8 cellular contexts compared by ENCODE assay signal in genomic region chrX:72714471-72714916, GRCh38. TPM values are rescaled to one million over a fixed set of nuclear protein-coding genes. Genes with fewer than 3 reads are reported as not detected.
A peak's percentile ranks its signal among the peaks of the same experiment; 100 is the strongest.
DNase-seq lines count a peak whose midpoint lies in the region; ATAC-seq and TF ChIP-seq lines count a peak whose summit lies in the region.

No MANE protein-coding gene starts in this region.

- H3K9me3 Mint-ChIP-seq in activated T-cell treated with anti-CD3 and anti-CD28 coated beads, Interleukin-2, amount 50 U/mL, for 4 hours = no peaks in the 10 kb centered on the region
- no peaks in the 10 kb centered on the region for H3K9me3 Mint-ChIP-seq in activated CD4-positive, alpha-beta memory T cell treated with anti-CD3 and anti-CD28 coated beads for 36 hours

- TF ChIP-seq CTCF in fibroblast of lung (conservative IDR thresholded peaks at IDR 0.05 in 1 of 2, IDR thresholded peaks at IDR 0.05 in 1 of 2; ENCODE audit: low read depth in 1 of 2, low read length in 2 of 2) = peak in 1 of 2 donors; percentile 2
- no peak for TF ChIP-seq CTCF in upper lobe of left lung (IDR thresholded peaks at IDR 0.05)

- H3K36me3 Mint-ChIP-seq in activated T-cell treated with anti-CD3 and anti-CD28 coated beads, Interleukin-2, amount 50 U/mL, for 4 hours (ENCODE audit: insufficient read depth) = no peaks in the 10 kb centered on the region
- H3K36me3 Mint-ChIP-seq in activated CD4-positive, alpha-beta memory T cell treated with anti-CD3 and anti-CD28 coated beads for 36 hours = no peaks in the 10 kb centered on the region

- POLR2A ChIA-PET in activated CD4-positive, alpha-beta memory T cell treated with anti-CD3 and anti-CD28 coated beads for 36 hours (lab: Charles Lee) = no interaction called here

- 7 to 38% methylated on average over 4 to 13 of the region's 13 CpGs for WGBS in upper lobe of left lung, 2 donors

- H3K4me3 ChIP-seq in fibroblast of lung (replicated peaks in 1 of 4; ENCODE audit: control extremely low read depth in 1 of 4, insufficient read depth in 1 of 4, low read depth in 3 of 4, low read length in 4 of 4) (peak overlapping the region; percentile 36 to 62 (median 52)), mucosa of stomach (ENCODE audit: low read length) (no peak overlapping the region), upper lobe of left lung (peak overlapping the region; percentile 15 to 55 (median 47))

- intact Hi-C loops in activated CD4-positive, alpha-beta memory T cell treated with anti-CD3 and anti-CD28 coated beads for 36 hours (cut with micrococcal nuclease) = no loop called here

- H3K9me3 ChIP-seq in fibroblast of lung (ENCODE audit: control insufficient read depth, insufficient read depth, low read depth, low read length) (no peaks in the 10 kb centered on the region), mucosa of stomach (ENCODE audit: control insufficient read depth, low read length) (no peaks in the 10 kb centered on the region), upper lobe of left lung (no peaks in the 10 kb centered on the region)

- peaks cover 10% of the 10 kb centered on the region for H3K4me1 Mint-ChIP-seq in activated T-cell treated with anti-CD3 and anti-CD28 coated beads, Interleukin-2, amount 50 U/mL, for 4 hours (ENCODE audit: low read depth)
- H3K4me1 Mint-ChIP-seq in activated CD4-positive, alpha-beta memory T cell treated with anti-CD3 and anti-CD28 coated beads for 36 hours (ENCODE audit: low read depth) = peaks cover 12% of the 10 kb centered on the region

- ATAC-seq in activated T-cell treated with anti-CD3 and anti-CD28 coated beads, Interleukin-2, amount 50 U/mL, for 4 hours = peak in 1 of 2 donors; percentile 8
- peak; percentile 80 to 92 for ATAC-seq in upper lobe of left lung (ENCODE audit: low FRiP score in 2 of 2)
- ATAC-seq in HG03457 (IDR thresholded peaks at IDR 0.05; ENCODE audit: unreplicated experiment) = no peak

- H4K20me1 ChIP-seq in fibroblast of lung (ENCODE audit: control insufficient read depth, extremely low read depth, insufficient read depth, low read length) = no peaks in the 10 kb centered on the region

- no peak for TF ChIP-seq POLR2A in upper lobe of left lung (IDR thresholded peaks at IDR 0.05)

- H3K27me3 Mint-ChIP-seq in activated T-cell treated with anti-CD3 and anti-CD28 coated beads, Interleukin-2, amount 50 U/mL, for 4 hours (ENCODE audit: low read depth) = peaks cover 10% of the 10 kb centered on the region
- H3K27me3 Mint-ChIP-seq in activated CD4-positive, alpha-beta memory T cell treated with anti-CD3 and anti-CD28 coated beads for 36 hours = peaks cover 6% of the 10 kb centered on the region

- TF ChIP-seq EP300 in upper lobe of left lung (IDR thresholded peaks at IDR 0.05) = no peak

- no peak for DNase-seq in activated T-cell treated with anti-CD3 and anti-CD28 coated beads, Interleukin-2, amount 50 U/mL, for 4 hours
- DNase-seq in activated T-cell treated with anti-CD3 and anti-CD28 coated beads for 4 hours (no peak), NCI-H146 (lab: John Stamatoyannopoulos, UW) (peak; percentile 64), fibroblast of lung (ENCODE audit: low read depth in 2 of 2) (peak; percentile 73 to 88), upper lobe of left lung (peak; percentile 61 to 63)
- peak; percentile 10 for DNase-seq in activated CD4-positive, alpha-beta memory T cell treated with anti-CD3 and anti-CD28 coated beads for 36 hours

- H3K9ac ChIP-seq in fibroblast of lung (ENCODE audit: insufficient read depth, low read length) (no peak overlapping the region), mucosa of stomach (ENCODE audit: low read length) (peak overlapping the region; percentile 61)

- no peaks in the 10 kb centered on the region for H3K79me2 ChIP-seq in fibroblast of lung (ENCODE audit: control insufficient read depth, insufficient read depth, low read length)

- H3K27ac ChIP-seq in fibroblast of lung (ENCODE audit: insufficient read depth, low read length) (peak overlapping the region; percentile 58), upper lobe of left lung (peak overlapping the region; percentile 63 to 72 (median 68))

- peak overlapping the region; percentile 62 for H3K4me2 ChIP-seq in fibroblast of lung (ENCODE audit: extremely low read depth, insufficient read depth, low read length)

- H3K4me1 ChIP-seq in fibroblast of lung (ENCODE audit: control insufficient read depth, extremely low read depth, insufficient read depth, low read length) (no peaks in the 10 kb centered on the region), mucosa of stomach (ENCODE audit: control insufficient read depth, insufficient read depth, low read length) (no peaks in the 10 kb centered on the region), upper lobe of left lung (no peaks in the 10 kb centered on the region)

- H2AFZ ChIP-seq in fibroblast of lung (ENCODE audit: low read length) = peak overlapping the region; percentile 26

- peak overlapping the region; percentile 68 for H3K4me3 Mint-ChIP-seq in activated T-cell treated with anti-CD3 and anti-CD28 coated beads, Interleukin-2, amount 50 U/mL, for 4 hours
- H3K4me3 Mint-ChIP-seq in activated CD4-positive, alpha-beta memory T cell treated with anti-CD3 and anti-CD28 coated beads for 36 hours = peak overlapping the region; percentile 69

- H3K36me3 ChIP-seq in fibroblast of lung (ENCODE audit: control insufficient read depth, insufficient read depth, low read length) (no peaks in the 10 kb centered on the region), mucosa of stomach (ENCODE audit: control insufficient read depth, insufficient read depth, low read length) (no peaks in the 10 kb centered on the region), upper lobe of left lung (no peaks in the 10 kb centered on the region)

- peak overlapping the region; percentile 38 for H3K27ac Mint-ChIP-seq in activated CD4-positive, alpha-beta memory T cell treated with anti-CD3 and anti-CD28 coated beads for 36 hours

- CTCF ChIA-PET in activated CD4-positive, alpha-beta memory T cell treated with anti-CD3 and anti-CD28 coated beads for 36 hours (lab: Charles Lee) = no interaction called here

- no peaks in the 10 kb centered on the region for H3K27me3 ChIP-seq in fibroblast of lung (ENCODE audit: control insufficient read depth, insufficient read depth, low read length)
- no peaks in the 10 kb centered on the region for H3K27me3 ChIP-seq in mucosa of stomach (ENCODE audit: control insufficient read depth, insufficient read depth, low read length)
- H3K27me3 ChIP-seq in upper lobe of left lung = no peaks in the 10 kb centered on the region

RNA-seq across cellular contexts. Expression of gene PHKA1, which starts 0.4 kb away (rescaled TPM):
- total RNA-seq in activated T-cell treated with anti-CD3 and anti-CD28 coated beads, Interleukin-2, amount 50 U/mL, for 4 hours = 1 to 10 TPM; 3.1 to 9.3 (median 5.9) TPM
- total RNA-seq in activated CD4-positive, alpha-beta memory T cell treated with anti-CD3 and anti-CD28 coated beads for 36 hours = 1 to 10 TPM; 3.5 to 3.8 TPM
- 4.4 and 9.1 TPM in 2 replicates for total RNA-seq in fibroblast of lung
- polyA plus RNA-seq in fibroblast of lung = 2.0 and 4.8 TPM in 2 replicates
- 1.5 and 3.9 TPM in 2 replicates for polyA plus RNA-seq in fibroblast of lung (2012)
- 1.0 and 4.3 TPM in 2 replicates for polyA minus RNA-seq in fibroblast of lung (ENCODE audit: low replicate concordance)
- total RNA-seq in upper lobe of left lung = 10 to 100 TPM in 1 of 6 donors, 1 to 10 TPM in 5; 2.3 to 10.5 (median 3.4) TPM

Comparison
In these comparisons a context has a peak if more than half of its experiments do, and no peak if none do; other contexts are left out.
1. DNase-seq: peak in NCI-H146 (single experiment), activated CD4-positive, alpha-beta memory T cell treated with anti-CD3 and anti-CD28 coated beads for 36 hours (single experiment), fibroblast of lung (2 of 2) and upper lobe of left lung (2 of 2); none in activated T-cell treated with anti-CD3 and anti-CD28 coated beads, Interleukin-2, amount 50 U/mL, for 4 hours (single experiment) and activated T-cell treated with anti-CD3 and anti-CD28 coated beads for 4 hours (single experiment).